ENCODE assay signal across 22 cellular contexts in genomic region chr20:63752411-63753101, GRCh38. TPM values are rescaled to one million over a fixed set of nuclear protein-coding genes. Genes with fewer than 3 reads are reported as not detected.
DNase-seq lines count a peak whose midpoint lies in the region; ATAC-seq, FAIRE-seq and TF ChIP-seq lines count a peak whose summit lies in the region.
"Had no signal": no experiment of that assay in that cellular context is flagged by ENCODE, and none has a peak within 500 bp of the region (broad histone marks: within the 10 kb centered on the region; RNA-seq: fewer than 3 reads in every experiment).

No MANE protein-coding gene starts in this region.

- no peaks in the 10 kb centered on the region for H3K79me2 ChIP-seq in GM23338 (replicated peaks; ENCODE audit: insufficient read depth)

- H4K20me1 ChIP-seq in GM23338 (replicated peaks; ENCODE audit: insufficient read depth), result no peaks in the 10 kb centered on the region

- H3K36me3 Mint-ChIP-seq in GM23338 (ENCODE audit: low read depth) (no peaks in the 10 kb centered on the region; the same call in 2 of the 3 replicates), mesothelial cell of epicardium (no peaks in the 10 kb centered on the region)
- H3K36me3 Mint-ChIP-seq: activated CD8-positive, alpha-beta memory T cell treated with anti-CD3 and anti-CD28 coated beads, Interleukin-2, amount 10 ng/mL, durations not matched to agents 7 days and 5 days; activated naive CD4-positive, alpha-beta T cell treated with anti-CD3 and anti-CD28 coated beads, Interleukin-2, amount 50 U/mL, for 72 hours; type B pancreatic cell had no signal

- no peaks in the 10 kb centered on the region for H3K9me3 Mint-ChIP-seq in GM23338
- H3K9me3 Mint-ChIP-seq in mesothelial cell of epicardium, result no peaks in the 10 kb centered on the region
- H3K9me3 Mint-ChIP-seq: activated CD4-positive, alpha-beta T cell treated with anti-CD3 and anti-CD28 coated beads, Interleukin-2, amount 10 ng/mL, durations not matched to agents 24 days and 14 days; activated naive CD4-positive, alpha-beta T cell treated with anti-CD3 and anti-CD28 coated beads, Interleukin-2, amount 50 U/mL, for 72 hours; nephron; type B pancreatic cell had no signal

- ATAC-seq in GM23338 (peak; percentile 51), Panc1 (peak; percentile 32; the same call in 1 of the 2 replicates)
- ATAC-seq: activated CD8-positive, alpha-beta memory T cell treated with anti-CD3 and anti-CD28 coated beads, Interleukin-2, amount 10 ng/mL, durations not matched to agents 7 days and 5 days; activated naive CD4-positive, alpha-beta T cell treated with anti-CD3 and anti-CD28 coated beads, Interleukin-2, amount 50 U/mL, for 72 hours; sciatic nerve had no signal

- H3K9me2 ChIP-seq in GM23338 (ENCODE audit: insufficient read depth), result no peaks in the 10 kb centered on the region

- H3K9ac ChIP-seq in kidney (ENCODE audit: low read length in 2 of 2), result no peak overlapping the region
- H3K9ac ChIP-seq: parathyroid adenoma had no signal

- H3K36me3 ChIP-seq in GM23338 (ENCODE audit: insufficient read depth), result no peaks in the 10 kb centered on the region
- no peaks in the 10 kb centered on the region for H3K36me3 ChIP-seq in Panc1 (ENCODE audit: control insufficient read depth, insufficient read depth, low read length)
- H3K36me3 ChIP-seq in kidney (ENCODE audit: control insufficient read depth in 1 of 2, insufficient read depth in 2 of 2, low read length in 2 of 2), result no peaks in the 10 kb centered on the region
- H3K36me3 ChIP-seq: BE2C had no signal

- H3K27me3 Mint-ChIP-seq in GM23338 (ENCODE audit: insufficient read depth, low read depth, poor library complexity) (peaks cover 5% of the 10 kb centered on the region), mesothelial cell of epicardium (ENCODE audit: low read depth) (no peaks in the 10 kb centered on the region)
- H3K27me3 Mint-ChIP-seq: activated CD8-positive, alpha-beta memory T cell treated with anti-CD3 and anti-CD28 coated beads, Interleukin-2, amount 10 ng/mL, durations not matched to agents 7 days and 5 days; type B pancreatic cell had no signal

- POLR2A ChIA-PET in Panc1 (lab: Charles Lee), result interaction anchor here (0.5 kb wide), 1 partner anchor 23 kb away, joined by 3 read pairs; no protein-coding TSS in a partner anchor

- peaks cover 19% of the 10 kb centered on the region for H3F3A ChIP-seq in GM23338 (replicated peaks; ENCODE audit: low read depth)

- H3K4me1 ChIP-seq in GM23338 (ENCODE audit: insufficient read depth) (peaks cover 4% of the 10 kb centered on the region; the same call in 1 of the 2 replicates), Panc1 (ENCODE audit: control insufficient read depth, insufficient read depth, low read length) (0 out of 2 replicates have a peak, but pooled peaks cover 2% of the 10 kb centered on the region), kidney (ENCODE audit: control insufficient read depth in 1 of 2, insufficient read depth in 1 of 2, low read depth in 1 of 2, low read length in 2 of 2) (peaks cover 3% of the 10 kb centered on the region in 2 donors)
- H3K4me1 ChIP-seq: parathyroid adenoma had no signal

- H3K4me3 ChIP-seq in GM23338 (no peak overlapping the region), Panc1 (ENCODE audit: low read depth in 2 of 2, low read length in 2 of 2) (no peak overlapping the region), kidney (ENCODE audit: low read length in 2 of 2) (no peak overlapping the region)

- no peak overlapping the region for H2AFZ ChIP-seq in GM23338
- H2AFZ ChIP-seq: parathyroid adenoma had no signal

- H3K9me3 ChIP-seq in Panc1 (ENCODE audit: control insufficient read depth, insufficient read depth, low read depth, low read length) (no peaks in the 10 kb centered on the region), kidney (ENCODE audit: control insufficient read depth in 1 of 2, low read length in 2 of 2) (no peaks in the 10 kb centered on the region)
- H3K9me3 ChIP-seq: BE2C had no signal

- no peak for FAIRE-seq in kidney (lab: Jason Lieb, UNC)
- FAIRE-seq: A204.1, endothelial cell of umbilical vein, G401.6 had no signal

- BruUV-seq in Panc1 (replicated peaks; lab: Mats Ljungman, UMichigan), result no TSS peak

- peak; percentile 28 to 49 for TF ChIP-seq CTCF in GM23338 (conservative IDR thresholded peaks at IDR 0.05; ENCODE audit: low read depth in 2 of 2)
- TF ChIP-seq CTCF in Panc1 (IDR thresholded peaks at IDR 0.05), result no peak
- TF ChIP-seq CTCF in mesothelial cell of epicardium (IDR thresholded peaks at IDR 0.05; ENCODE audit: unreplicated experiment), result peak; percentile 22
- no peak for TF ChIP-seq CTCF in kidney (IDR thresholded peaks at IDR 0.05; ENCODE audit: borderline replicate concordance, extremely low read depth, insufficient read depth)

- no peak overlapping the region for H3K4me3 Mint-ChIP-seq in GM23338
- H3K4me3 Mint-ChIP-seq in mesothelial cell of epicardium, result no peak overlapping the region
- H3K4me3 Mint-ChIP-seq: activated CD4-positive, alpha-beta T cell treated with anti-CD3 and anti-CD28 coated beads, Interleukin-2, amount 10 ng/mL, durations not matched to agents 24 days and 14 days; activated CD8-positive, alpha-beta memory T cell treated with anti-CD3 and anti-CD28 coated beads, Interleukin-2, amount 10 ng/mL, durations not matched to agents 7 days and 5 days; nephron; type B pancreatic cell had no signal

- H3K27ac ChIP-seq in GM23338 (ENCODE audit: low read depth), result no peak overlapping the region
- H3K27ac ChIP-seq in Panc1 (ENCODE audit: low read length), result no peak overlapping the region
- no peak overlapping the region for H3K27ac ChIP-seq in kidney (ENCODE audit: low read depth in 2 of 2, low read length in 2 of 2)
- H3K27ac ChIP-seq: parathyroid adenoma had no signal

- peak; percentile 56 for DNase-seq in NCI-H146 (lab: John Stamatoyannopoulos, UW)
- no peak for DNase-seq in NCI-H146 treated with DMSO at 0.1 percent for 48 hours (lab: John Stamatoyannopoulos, UW; ENCODE audit: unreplicated experiment)
- peak; percentile 62 for DNase-seq in GM23338 (ENCODE audit: low spot score)
- no peak for DNase-seq in Panc1 (ENCODE audit: low read depth, low spot score)
- no peak for DNase-seq in mesothelial cell of epicardium (ENCODE audit: low spot score in 2 of 2, unreplicated experiment in 2 of 2)
- no peak for DNase-seq in NCI-H69 (lab: John Stamatoyannopoulos, UW)
- DNase-seq in ACHN, result no peak
- no peak for DNase-seq in kidney
- DNase-seq: activated CD8-positive, alpha-beta memory T cell treated with anti-CD3 and anti-CD28 coated beads, Interleukin-2, amount 10 ng/mL, durations not matched to agents 7 days and 5 days; BE2C; dermis blood vessel endothelial cell; SHP77 treated with DMSO at 0.1 percent for 48 hours had no signal

- H3K27ac Mint-ChIP-seq in GM23338 (no peak overlapping the region), mesothelial cell of epicardium (no peak overlapping the region)
- H3K27ac Mint-ChIP-seq: activated naive CD4-positive, alpha-beta T cell treated with anti-CD3 and anti-CD28 coated beads, Interleukin-2, amount 50 U/mL, for 72 hours; nephron; type B pancreatic cell had no signal

- intact Hi-C loops in Panc1 (cut with micrococcal nuclease; ENCODE audit: unreplicated experiment) (no loop called here), kidney (cut with DNase I) (no loop called here)

- H3K27me3 ChIP-seq in GM23338 (ENCODE audit: insufficient read depth), result no peaks in the 10 kb centered on the region
- H3K27me3 ChIP-seq in Panc1 (ENCODE audit: control insufficient read depth, insufficient read depth, low read length), result no peaks in the 10 kb centered on the region
- H3K27me3 ChIP-seq: BE2C had no signal

- CTCF ChIA-PET in Panc1 (lab: Charles Lee), result interaction anchor here (0.6 kb wide), 1 partner anchor 22 kb away, joined by 3 read pairs; no protein-coding TSS in a partner anchor

- peaks cover 13% of the 10 kb centered on the region for H3K4me1 Mint-ChIP-seq in GM23338
- no peaks in the 10 kb centered on the region for H3K4me1 Mint-ChIP-seq in mesothelial cell of epicardium
- H3K4me1 Mint-ChIP-seq: nephron had no signal

- in situ Hi-C loops in Panc1 (cut with HindIII; ENCODE audit: low pct_unique_long_range_greater_than_20kb, low sequenced_read_pairs), result no loop called here
- in situ Hi-C loops in ACHN (cut with HindIII; ENCODE audit: low pct_ligation_motif_present, low pct_unique_long_range_greater_than_20kb, low sequenced_read_pairs), result no loop called here

- peak overlapping the region; percentile 32; the same call in 1 of the 2 replicates for H3K4me2 ChIP-seq in GM23338

RNA-seq across cellular contexts. Expression of gene SLC2A4RG, which starts 13.0 kb away (rescaled TPM):
- total RNA-seq in GM23338 (2014; rRNA removed; shearing (Covaris generic)), result 33.8 and 42.0 TPM in 2 replicates
- polyA plus RNA-seq in GM23338 (2016; fragmentation: Nextera tagmentation; extraction: Ambion mirVana) (22.8 and 25.3 TPM in 2 replicates), kidney (ENCODE audit: insufficient read depth, low read depth, low replicate concordance) (171 TPM)
- total RNA-seq in Panc1 (2021; ENCODE audit: unreplicated experiment) (166 TPM), mesothelial cell of epicardium (114 to 122 TPM (median 122 TPM) in 3 replicates), kidney (154 TPM)
- 299 TPM for polyA plus RNA-seq in Panc1 (2012; ENCODE audit: insufficient read length)

RNA-seq across cellular contexts. Expression of gene LIME1, which starts 16.1 kb away (rescaled TPM):
- total RNA-seq in GM23338 (2014; rRNA removed; shearing (Covaris generic)), result 3.6 and 12.2 TPM in 2 replicates
- 4.7 and 7.4 TPM in 2 replicates for polyA plus RNA-seq in GM23338 (2016; fragmentation: Nextera tagmentation; extraction: Ambion mirVana)
- 15.2 TPM for total RNA-seq in Panc1 (2021; ENCODE audit: unreplicated experiment)
- polyA plus RNA-seq in Panc1 (2012; ENCODE audit: insufficient read length), result 8.0 TPM
- total RNA-seq in mesothelial cell of epicardium, result 13.8 to 18.4 TPM (median 16.5 TPM) in 3 replicates
- 12.1 TPM for total RNA-seq in kidney
- polyA plus RNA-seq in kidney (ENCODE audit: insufficient read depth, low read depth, low replicate concordance), result 114 TPM

RNA-seq across cellular contexts. Expression of gene ZGPAT, which starts 44.7 kb away (rescaled TPM):
- total RNA-seq in GM23338 (2014; rRNA removed; shearing (Covaris generic)), result 25.5 and 39.2 TPM in 2 replicates
- 21.5 and 25.0 TPM in 2 replicates for polyA plus RNA-seq in GM23338 (2016; fragmentation: Nextera tagmentation; extraction: Ambion mirVana)
- total RNA-seq in Panc1 (2021; ENCODE audit: unreplicated experiment), result 35.8 TPM
- polyA plus RNA-seq in Panc1 (2012; ENCODE audit: insufficient read length), result 41.9 TPM
- total RNA-seq in mesothelial cell of epicardium, result 31.3 to 36.6 TPM (median 34.6 TPM) in 3 replicates
- total RNA-seq in kidney, result 30.5 TPM
- polyA plus RNA-seq in kidney (ENCODE audit: insufficient read depth, low read depth, low replicate concordance), result 39.6 TPM

RNA-seq across cellular contexts. Expression of gene ARFRP1, which starts 44.8 kb away (rescaled TPM):
- total RNA-seq in GM23338 (2014; rRNA removed; shearing (Covaris generic)), result 19.0 and 24.6 TPM in 2 replicates
- 16.7 and 18.6 TPM in 2 replicates for polyA plus RNA-seq in GM23338 (2016; fragmentation: Nextera tagmentation; extraction: Ambion mirVana)
- 57.9 TPM for total RNA-seq in Panc1 (2021; ENCODE audit: unreplicated experiment)
- polyA plus RNA-seq in Panc1 (2012; ENCODE audit: insufficient read length), result 68.1 TPM
- 45.3 to 47.2 TPM (median 46.1 TPM) in 3 replicates for total RNA-seq in mesothelial cell of epicardium
- 71.2 TPM for total RNA-seq in kidney
- polyA plus RNA-seq in kidney (ENCODE audit: insufficient read depth, low read depth, low replicate concordance), result 60.6 TPM

RNA-seq across cellular contexts. Expression of gene TNFRSF6B, which starts 56.1 kb away (rescaled TPM):
- 0.28 and 3.8 TPM in 2 replicates for total RNA-seq in GM23338 (2014; rRNA removed; shearing (Covaris generic))
- polyA plus RNA-seq in GM23338 (2016; fragmentation: Nextera tagmentation; extraction: Ambion mirVana), result not detected in 2 replicates
- not detected for total RNA-seq in Panc1 (2021; ENCODE audit: unreplicated experiment)
- 1.4 TPM for polyA plus RNA-seq in Panc1 (2012; ENCODE audit: insufficient read length)
- 1.6 TPM in 1 of 3 replicates, not detected in the others for total RNA-seq in mesothelial cell of epicardium
- total RNA-seq in kidney, result 64.5 TPM
- 2.4 TPM for polyA plus RNA-seq in kidney (ENCODE audit: insufficient read depth, low read depth, low replicate concordance)
- total RNA-seq: activated CD4-positive, alpha-beta T cell treated with anti-CD3 and anti-CD28 coated beads, Interleukin-2, amount 10 ng/mL, durations not matched to agents 24 days and 14 days; activated CD8-positive, alpha-beta memory T cell treated with anti-CD3 and anti-CD28 coated beads, Interleukin-2, amount 10 ng/mL, durations not matched to agents 7 days and 5 days; activated naive CD4-positive, alpha-beta T cell treated with anti-CD3 and anti-CD28 coated beads, Interleukin-2, amount 50 U/mL, for 72 hours; T-helper 1 cell treated with Interleukin-12 subunit alpha and Interleukin-12 subunit beta and Interleukin-4 antibody, amounts not matched to agents 30 ng/mL and 1 ng/mL, for 36 hours had no signal

Comparison
In these comparisons a context has a peak if more than half of its experiments do, and no peak if none do; other contexts are left out.
1. DNase-seq: peak in NCI-H146 (single experiment) and GM23338 (single experiment); none in NCI-H146 treated with DMSO at 0.1 percent for 48 hours (single experiment), Panc1 (single experiment), mesothelial cell of epicardium (0 of 2), NCI-H69 (single experiment), ACHN (single experiment) and kidney (single experiment).
2. CTCF ChIP-seq: peak in GM23338 (2 of 2) and mesothelial cell of epicardium (single experiment); none in Panc1 (single experiment) and kidney (single experiment).